8 cellular contexts compared by ENCODE assay signal in the genomic region with DNA sequence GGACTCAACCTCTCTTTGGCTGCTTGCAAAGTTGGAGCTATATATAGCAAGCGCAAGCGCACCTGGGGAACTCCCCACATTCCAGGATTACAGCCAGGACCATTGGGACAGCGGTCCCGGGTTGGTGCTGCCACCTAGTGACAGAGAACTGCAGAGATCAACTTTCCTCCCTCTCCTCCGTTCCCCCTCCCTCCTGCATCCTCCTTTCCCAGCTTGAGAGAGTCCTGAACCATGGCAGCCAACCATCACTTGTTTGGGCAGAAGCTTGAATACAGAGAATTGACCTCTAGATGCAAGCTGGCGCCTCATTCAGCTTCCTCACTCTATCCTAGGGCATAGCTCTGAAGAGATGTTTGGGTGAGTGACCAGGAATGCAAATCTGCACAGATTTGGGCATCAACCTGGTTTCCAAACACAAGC. TPM values are rescaled to one million over a fixed set of nuclear protein-coding genes. Genes with fewer than 3 reads are reported as not detected.
DNase-seq lines count a peak whose midpoint lies in the region; ATAC-seq and TF ChIP-seq lines count a peak whose summit lies in the region.

No MANE protein-coding gene starts in this region.

- H3K4me3 ChIP-seq in mucosa of descending colon (no peak overlapping the region), transverse colon (no peak overlapping the region)

- in situ Hi-C loops in transverse colon (cut with MboI; ENCODE audit: low pct_ligation_motif_present in 1 of 4, low pct_unique_long_range_greater_than_20kb in 1 of 4, low sequenced_read_pairs in 3 of 4) = no loop called here

- ATAC-seq in HG02642 (IDR thresholded peaks at IDR 0.05; ENCODE audit: poor library complexity, unreplicated experiment) (peak; percentile 61), mucosa of descending colon (peak; percentile 97), GM18909 (IDR thresholded peaks at IDR 0.05; ENCODE audit: poor library complexity, unreplicated experiment) (no peak)
- ATAC-seq in activated CD8-positive, alpha-beta T cell treated with anti-CD3 and anti-CD28 coated beads for 36 hours = no peak

- H3K27ac Mint-ChIP-seq in activated CD8-positive, alpha-beta T cell treated with anti-CD3 and anti-CD28 coated beads for 36 hours = peak overlapping the region; percentile 32

- CTCF ChIA-PET in activated CD8-positive, alpha-beta T cell treated with anti-CD3 and anti-CD28 coated beads for 36 hours (lab: Charles Lee) = interaction anchor here (0.7 to 6.1 kb wide), 38 partner anchors 8 to 313 kb away, joined by 3 to 87 read pairs (median 5); partner anchors contain the start of genes BATF, ERG28, FLVCR2 and TTLL5

- DNase-seq in DMS153 (lab: John Stamatoyannopoulos, UW) (peak; percentile 50), NCI-H446 treated with DMSO at 0.1 percent for 48 hours (lab: John Stamatoyannopoulos, UW) (peak; percentile 7), erythroblast (lab: John Stamatoyannopoulos, UW) (peak; percentile 11 to 52), mucosa of descending colon (peak; percentile 70 to 87 (median 81)), transverse colon (peak; percentile 82)
- DNase-seq in activated CD8-positive, alpha-beta T cell treated with anti-CD3 and anti-CD28 coated beads for 36 hours = peak; percentile 49

- H3K4me1 ChIP-seq in mucosa of descending colon (ENCODE audit: low read depth) (no peaks in the 10 kb centered on the region), transverse colon (peaks cover 0 to 7% (median 3%) of the 10 kb centered on the region in 4 donors)

- no peaks in the 10 kb centered on the region for H3K36me3 Mint-ChIP-seq in activated CD8-positive, alpha-beta T cell treated with anti-CD3 and anti-CD28 coated beads for 36 hours (ENCODE audit: low read depth)

- no peaks in the 10 kb centered on the region for H3K9me3 Mint-ChIP-seq in activated CD8-positive, alpha-beta T cell treated with anti-CD3 and anti-CD28 coated beads for 36 hours

- TF ChIP-seq EP300 in transverse colon (IDR thresholded peaks at IDR 0.05; ENCODE audit: low read depth) = no peak

- TF ChIP-seq CTCF in activated CD8-positive, alpha-beta T cell treated with anti-CD3 and anti-CD28 coated beads for 36 hours (IDR thresholded peaks at IDR 0.05) = peak; percentile 78
- TF ChIP-seq CTCF in mucosa of descending colon (IDR thresholded peaks at IDR 0.05) (peak; percentile 64), transverse colon (IDR thresholded peaks at IDR 0.05) (peak; percentile 75 to 81 (median 76))

- no peak overlapping the region for H3K27ac ChIP-seq in transverse colon

- 2 to 3% methylated on average over 4 to 6 of the region's 6 CpGs for WGBS in transverse colon (ENCODE audit: low coverage in 1 of 2), 2 donors

- H3K27me3 ChIP-seq in transverse colon = no peaks in the 10 kb centered on the region

- no peaks in the 10 kb centered on the region for H3K27me3 Mint-ChIP-seq in activated CD8-positive, alpha-beta T cell treated with anti-CD3 and anti-CD28 coated beads for 36 hours

- peak overlapping the region; percentile 20 for H3K4me3 Mint-ChIP-seq in activated CD8-positive, alpha-beta T cell treated with anti-CD3 and anti-CD28 coated beads for 36 hours

- POLR2A ChIA-PET in activated CD8-positive, alpha-beta T cell treated with anti-CD3 and anti-CD28 coated beads for 36 hours (lab: Charles Lee) = interaction anchor here (1.0 to 5.2 kb wide), 9 partner anchors 10 to 67 kb away, joined by 3 to 27 read pairs (median 8); partner anchors contain the start of gene BATF

- intact Hi-C loops in activated CD8-positive, alpha-beta T cell treated with anti-CD3 and anti-CD28 coated beads for 36 hours (cut with micrococcal nuclease) = loop anchor here (1.0 to 10.0 kb wide), 3 partner anchors 39 to 256 kb away; partner anchors contain the start of gene BATF
- intact Hi-C loops in mucosa of descending colon (cut with DNase I, micrococcal nuclease) = no loop called here
- intact Hi-C loops in transverse colon (cut with DNase I; ENCODE audit: low total_unique reads) = no loop called here

- H3K36me3 ChIP-seq in mucosa of descending colon (ENCODE audit: low read depth) = no peaks in the 10 kb centered on the region
- H3K36me3 ChIP-seq in transverse colon = no peaks in the 10 kb centered on the region

- TF ChIP-seq POLR2A in erythroblast (IDR thresholded peaks at IDR 0.05; ENCODE audit: low read length) (no peak), transverse colon (IDR thresholded peaks at IDR 0.05) (no peak)

- peaks cover 67% of the 10 kb centered on the region for H3K4me1 Mint-ChIP-seq in activated CD8-positive, alpha-beta T cell treated with anti-CD3 and anti-CD28 coated beads for 36 hours (ENCODE audit: low read depth)

- H3K9me3 ChIP-seq in mucosa of descending colon = peaks cover 3% of the 10 kb centered on the region
- no peaks in the 10 kb centered on the region for H3K9me3 ChIP-seq in transverse colon

RNA-seq across cellular contexts. Expression of gene FLVCR2, which starts 17.4 kb away (rescaled TPM):
- 1 to 10 TPM in 1 of 2 experiments, under 1 TPM in 1; 0.50 to 4.4 TPM for total RNA-seq in activated CD8-positive, alpha-beta T cell treated with anti-CD3 and anti-CD28 coated beads for 36 hours
- total RNA-seq in mucosa of descending colon (10 to 100 TPM; 19.2 to 37.5 (median 35.3) TPM), transverse colon (10 to 100 TPM in 3 of 4 donors, 1 to 10 TPM in 1; 6.2 to 54.5 (median 45.0) TPM)

RNA-seq across cellular contexts. Expression of gene BATF, which starts 38.8 kb away (rescaled TPM):
- total RNA-seq in activated CD8-positive, alpha-beta T cell treated with anti-CD3 and anti-CD28 coated beads for 36 hours = 10 to 100 TPM; 46.4 to 47.0 TPM
- total RNA-seq in mucosa of descending colon (1 to 10 TPM; 1.7 to 3.0 (median 2.3) TPM), transverse colon (1 to 10 TPM in 2 of 4 donors, not detected in 2; 2.7 TPM)

Comparison
In these comparisons a context has a peak if more than half of its experiments do, and no peak if none do; other contexts are left out.
1. DNase-seq: peak in every context shown above with its lines; median percentile 82 in transverse colon; 81 in mucosa of descending colon; 50 in DMS153; 49 in activated CD8-positive, alpha-beta T cell treated with anti-CD3 and anti-CD28 coated beads for 36 hours; 32 in erythroblast; 7 in NCI-H446 treated with DMSO at 0.1 percent for 48 hours.
2. ATAC-seq: peak in HG02642 (single experiment) and mucosa of descending colon (single experiment); none in activated CD8-positive, alpha-beta T cell treated with anti-CD3 and anti-CD28 coated beads for 36 hours (single experiment) and GM18909 (single experiment).
3. RNA of gene BATF, which starts 38.8 kb away (total RNA-seq): 46.4 to 47.0 TPM in activated CD8-positive, alpha-beta T cell treated with anti-CD3 and anti-CD28 coated beads for 36 hours; 2.7 TPM in transverse colon and 1.7 to 3.0 TPM in mucosa of descending colon; every median in the first group is over 10 times any median in the second.
4. Peak in every context shown above with its lines, with median percentiles within 50 percentile points of each other: CTCF ChIP-seq.